In the genomic region with DNA sequence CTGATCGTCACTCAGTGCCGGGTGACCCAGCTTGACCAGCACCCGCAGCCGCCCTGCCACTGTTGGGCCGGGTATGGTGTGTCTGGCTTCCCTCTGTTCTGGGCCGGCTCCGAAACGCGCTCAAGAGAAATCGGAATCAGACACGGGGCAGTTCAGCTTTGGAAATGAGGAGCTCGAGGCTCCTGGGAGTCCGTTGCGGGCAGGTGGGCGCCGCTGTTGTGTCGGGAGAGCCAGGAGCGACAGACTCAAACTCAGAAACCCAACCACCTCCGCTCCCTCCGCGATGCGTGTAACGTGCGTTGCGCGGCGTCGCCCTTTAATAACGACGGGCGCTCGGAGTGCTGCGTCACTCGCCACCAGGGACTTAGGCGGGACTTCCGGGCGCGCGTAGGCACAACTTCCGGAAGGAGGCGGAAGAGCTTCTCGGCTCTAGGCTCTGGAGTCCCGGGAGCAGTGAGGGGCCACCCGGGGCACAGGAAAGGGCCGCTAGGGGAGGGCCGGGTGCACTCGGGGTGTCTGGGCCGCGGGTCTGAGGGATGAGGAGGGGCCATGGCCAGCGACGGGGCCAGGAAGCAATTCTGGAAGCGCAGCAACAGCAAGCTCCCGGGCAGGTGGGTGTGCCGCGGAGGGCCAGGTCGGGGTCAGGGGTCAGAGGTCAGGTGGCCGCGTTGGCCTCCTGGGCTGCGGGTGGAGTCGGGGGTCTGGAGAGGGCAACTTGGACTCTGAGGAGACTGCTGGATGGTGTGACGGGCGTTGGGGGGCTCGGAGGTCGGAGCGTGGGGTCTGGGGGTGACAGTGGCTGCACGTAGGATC, we compare ENCODE assay signal across 8 cellular contexts. TPM values are rescaled to one million over a fixed set of nuclear protein-coding genes. Genes with fewer than 3 reads are reported as not detected.
A peak's percentile ranks its signal among the peaks of the same experiment; 100 is the strongest.
DNase-seq lines count a peak whose midpoint lies in the region; ATAC-seq and TF ChIP-seq lines count a peak whose summit lies in the region.

A gene with protein sequence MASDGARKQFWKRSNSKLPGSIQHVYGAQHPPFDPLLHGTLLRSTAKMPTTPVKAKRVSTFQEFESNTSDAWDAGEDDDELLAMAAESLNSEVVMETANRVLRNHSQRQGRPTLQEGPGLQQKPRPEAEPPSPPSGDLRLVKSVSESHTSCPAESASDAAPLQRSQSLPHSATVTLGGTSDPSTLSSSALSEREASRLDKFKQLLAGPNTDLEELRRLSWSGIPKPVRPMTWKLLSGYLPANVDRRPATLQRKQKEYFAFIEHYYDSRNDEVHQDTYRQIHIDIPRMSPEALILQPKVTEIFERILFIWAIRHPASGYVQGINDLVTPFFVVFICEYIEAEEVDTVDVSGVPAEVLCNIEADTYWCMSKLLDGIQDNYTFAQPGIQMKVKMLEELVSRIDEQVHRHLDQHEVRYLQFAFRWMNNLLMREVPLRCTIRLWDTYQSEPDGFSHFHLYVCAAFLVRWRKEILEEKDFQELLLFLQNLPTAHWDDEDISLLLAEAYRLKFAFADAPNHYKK (plus strand): TSS at position 413 of the 813 bp plus-strand sequence. CDS start 137 bp downstream, at position 550.

- no peaks in the 10 kb centered on the region for H3K27me3 ChIP-seq in DND-41 (ENCODE audit: insufficient read depth, low read length, poor library complexity)
- H3K27me3 ChIP-seq in GM23338 (ENCODE audit: insufficient read depth) = no peaks in the 10 kb centered on the region

- peaks cover 14% of the 10 kb centered on the region for H3K36me3 Mint-ChIP-seq in GM23338 (ENCODE audit: low read depth)
- H3K36me3 Mint-ChIP-seq in natural killer cell = no peaks in the 10 kb centered on the region

- intact Hi-C loops in natural killer cell (cut with micrococcal nuclease) = loop anchor here (1.0 kb wide), 3 partner anchors 23 to 29 kb away; no protein-coding TSS in a partner anchor

- no peaks in the 10 kb centered on the region for H3K9me3 ChIP-seq in DND-41 (ENCODE audit: insufficient read depth, low read length, severe bottlenecking)

- peak; percentile 93 for ATAC-seq in DND-41 (ENCODE audit: insufficient read depth, low read depth)
- peak; percentile 90 for ATAC-seq in GM23338
- ATAC-seq in natural killer cell = peak; percentile 88 to 94 (median 91)

- H3K4me2 ChIP-seq in DND-41 (ENCODE audit: insufficient read depth, low read length) (peak within 1 kb of the TSS; percentile 77), GM23338 (peak within 1 kb of the TSS; percentile 88)

- peak within 1 kb of the TSS; percentile 98 for H3K4me3 Mint-ChIP-seq in GM23338
- H3K4me3 Mint-ChIP-seq in natural killer cell = peak within 1 kb of the TSS; percentile 99

- H3K4me3 ChIP-seq in DND-41 (ENCODE audit: low read depth in 1 of 2, low read length in 2 of 2) (peak within 1 kb of the TSS; percentile 80 to 94), GM23338 (peak within 1 kb of the TSS; percentile 95), LNCaP clone FGC (ENCODE audit: low read depth, low read length) (peak within 1 kb of the TSS; percentile 95)

- TF ChIP-seq POLR2A in Raji (IDR thresholded peaks at IDR 0.05; ENCODE audit: insufficient read depth, low read depth, low read length) = peak; percentile 97

- H3F3A ChIP-seq in GM23338 (replicated peaks; ENCODE audit: low read depth) = peaks cover 14% of the 10 kb centered on the region; the same call in 1 of the 2 replicates

- H3K9ac ChIP-seq in DND-41 (ENCODE audit: low read depth, low read length) = peak within 1 kb of the TSS; percentile 87

- H3K36me3 ChIP-seq in DND-41 (ENCODE audit: insufficient read depth, low read length) (peaks cover 12% of the 10 kb centered on the region), GM23338 (ENCODE audit: insufficient read depth) (no peaks in the 10 kb centered on the region)

- no peaks in the 10 kb centered on the region for H3K9me2 ChIP-seq in GM23338 (ENCODE audit: insufficient read depth)

- H2AFZ ChIP-seq in DND-41 (ENCODE audit: low read depth, low read length) (peak within 1 kb of the TSS; percentile 97), GM23338 (peak within 1 kb of the TSS; percentile 86)

- H3K27ac Mint-ChIP-seq in GM23338 (peak within 1 kb of the TSS; percentile 98), natural killer cell (peak within 1 kb of the TSS; percentile 99 to 100)

- TF ChIP-seq CTCF in DND-41 (IDR thresholded peaks at IDR 0.05; ENCODE audit: borderline replicate concordance, extremely low read depth, low read length, poor library complexity, severe bottlenecking) (peak; percentile 9), GM23338 (conservative IDR thresholded peaks at IDR 0.05; ENCODE audit: low read depth in 2 of 2) (no peak), LNCaP clone FGC (IDR thresholded peaks at IDR 0.05; ENCODE audit: control insufficient read depth, extremely low read depth, insufficient read depth) (no peak), natural killer cell (IDR thresholded peaks at IDR 0.05) (no peak)

- peaks cover 8% of the 10 kb centered on the region for H3K4me1 Mint-ChIP-seq in GM23338
- peaks cover 62 to 66% of the 10 kb centered on the region in 2 donors for H3K4me1 Mint-ChIP-seq in natural killer cell

- DNase-seq in DND-41 (peak; percentile 95), GM23338 (ENCODE audit: low spot score) (peak; percentile 98), LNCaP clone FGC (ENCODE audit: low read depth) (peak; percentile 79), fibroblast of peridontal ligament (ENCODE audit: extremely low read depth) (peak; percentile 88), natural killer cell (peak; percentile 94)
- DNase-seq in activated T-helper 9 cell treated with anti-CD3 and anti-CD28 coated beads, Interleukin-2, amount 50 U/mL, for 16 hours (ENCODE audit: low read depth) = peak; percentile 92
- DNase-seq in stimulated activated naive CD4-positive, alpha-beta T cell (lab: John Stamatoyannopoulos, UW) = peak; percentile 88 to 95 (median 91)

- H4K20me1 ChIP-seq in DND-41 (ENCODE audit: insufficient read depth, low read length) (peaks cover 5% of the 10 kb centered on the region; the same call in 1 of the 2 replicates), GM23338 (replicated peaks; ENCODE audit: insufficient read depth) (no peaks in the 10 kb centered on the region; the same call in 1 of the 2 replicates)

- peaks cover 61% of the 10 kb centered on the region for H3K79me2 ChIP-seq in DND-41 (ENCODE audit: insufficient read depth, low read length)
- peaks cover 65% of the 10 kb centered on the region for H3K79me2 ChIP-seq in GM23338 (replicated peaks; ENCODE audit: insufficient read depth)

- H3K4me1 ChIP-seq in DND-41 (ENCODE audit: insufficient read depth, low read length) (peaks cover 40% of the 10 kb centered on the region), GM23338 (ENCODE audit: insufficient read depth) (peaks cover 10% of the 10 kb centered on the region; the same call in 1 of the 2 replicates)

- H3K27me3 Mint-ChIP-seq in GM23338 (ENCODE audit: insufficient read depth, low read depth, poor library complexity) (peaks cover 17% of the 10 kb centered on the region), natural killer cell (ENCODE audit: low read depth in 2 of 2) (no peaks in the 10 kb centered on the region)

- peaks cover 5% of the 10 kb centered on the region for H3K9me3 Mint-ChIP-seq in GM23338
- H3K9me3 Mint-ChIP-seq in natural killer cell = no peaks in the 10 kb centered on the region

- H3K27ac ChIP-seq in DND-41 (ENCODE audit: low read length) (peak within 1 kb of the TSS; percentile 91), GM23338 (ENCODE audit: low read depth) (peak within 1 kb of the TSS; percentile 96)

TF ChIP-seq in GM23338, 12 proteins besides CTCF, POLR2A, EP300 and RAD21 (continues in another document):
- no peak for TF ChIP-seq JUNB (IDR thresholded peaks at IDR 0.05; ENCODE audit: unreplicated experiment)
- no peak for TF ChIP-seq STAT1 (IDR thresholded peaks at IDR 0.05; ENCODE audit: unreplicated experiment)
- peak; percentile 99 for TF ChIP-seq CREB1 (CRISPR knock-in tag; IDR thresholded peaks at IDR 0.05; ENCODE audit: low read depth)
- TF ChIP-seq POLR2AphosphoS5 (IDR thresholded peaks at IDR 0.05; ENCODE audit: low read depth) = peak; percentile 97
- TF ChIP-seq ZNF331 (CRISPR knock-in tag; IDR thresholded peaks at IDR 0.05; ENCODE audit: low read depth) = no peak
- TF ChIP-seq EZH2phosphoT487 (IDR thresholded peaks at IDR 0.05; ENCODE audit: unreplicated experiment) = no peak
- TF ChIP-seq EZH2 (IDR thresholded peaks at IDR 0.05; ENCODE audit: low read depth, unreplicated experiment) = no peak
- TF ChIP-seq, protein P1, sequence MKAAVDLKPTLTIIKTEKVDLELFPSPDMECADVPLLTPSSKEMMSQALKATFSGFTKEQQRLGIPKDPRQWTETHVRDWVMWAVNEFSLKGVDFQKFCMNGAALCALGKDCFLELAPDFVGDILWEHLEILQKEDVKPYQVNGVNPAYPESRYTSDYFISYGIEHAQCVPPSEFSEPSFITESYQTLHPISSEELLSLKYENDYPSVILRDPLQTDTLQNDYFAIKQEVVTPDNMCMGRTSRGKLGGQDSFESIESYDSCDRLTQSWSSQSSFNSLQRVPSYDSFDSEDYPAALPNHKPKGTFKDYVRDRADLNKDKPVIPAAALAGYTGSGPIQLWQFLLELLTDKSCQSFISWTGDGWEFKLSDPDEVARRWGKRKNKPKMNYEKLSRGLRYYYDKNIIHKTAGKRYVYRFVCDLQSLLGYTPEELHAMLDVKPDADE (IDR thresholded peaks at IDR 0.05) = peak; percentile 87

RNA-seq across cellular contexts. Expression of the gene that starts here (rescaled TPM):
- total RNA-seq in GM23338 (2014; rRNA removed; shearing (Covaris generic)) = 10.7 and 13.3 TPM in 2 replicates
- 9.0 and 9.6 TPM in 2 replicates for polyA plus RNA-seq in GM23338 (2016; fragmentation: Nextera tagmentation; extraction: Ambion mirVana)
- total RNA-seq in natural killer cell = 10 to 100 TPM; 47.4 to 53.7 (median 53.2) TPM

Comparison
In these comparisons a context has a peak if more than half of its experiments do, and no peak if none do; other contexts are left out.
1. Peak in every context shown above with its lines: DNase-seq, ATAC-seq, H3K4me3 ChIP-seq and H3K27ac ChIP-seq.